In the genomic region with DNA sequence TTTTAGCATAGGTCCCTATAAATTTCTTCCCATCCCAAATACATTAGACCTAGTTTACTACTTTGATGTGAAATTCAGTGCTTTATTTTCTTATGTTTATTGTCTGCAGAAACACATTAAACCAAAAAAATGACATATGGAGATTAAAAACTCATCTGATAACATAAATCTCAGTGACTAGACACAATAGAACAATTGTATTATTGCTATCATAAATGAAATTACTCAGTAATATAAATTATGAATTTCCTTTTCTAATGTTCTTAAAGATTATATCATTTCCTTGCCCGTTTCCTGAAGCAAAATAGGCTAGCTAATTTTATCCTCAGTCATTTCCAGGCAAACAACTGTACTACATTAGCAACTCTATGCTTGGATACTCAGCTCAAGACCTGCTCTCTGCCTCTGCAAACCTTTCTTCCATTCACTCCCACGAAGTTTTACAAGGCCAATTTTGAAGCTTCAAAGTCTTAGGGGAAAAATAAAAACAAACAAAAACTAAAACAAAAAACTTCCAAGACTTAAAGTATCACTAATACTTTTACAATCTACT, we compare ENCODE assay signal across 26 cellular contexts.
"Had no signal": no experiment of that assay in that cellular context is flagged by ENCODE, and none has a peak within 500 bp of the region (broad histone marks: within the 10 kb centered on the region; RNA-seq: fewer than 3 reads in every experiment).

No MANE protein-coding gene starts in this region.

- H3K4me3 Mint-ChIP-seq: activated CD4-positive, alpha-beta T cell treated with anti-CD3 and anti-CD28 coated beads, Interleukin-2, amount 10 ng/mL, durations not matched to agents 24 days and 14 days; activated CD8-positive, alpha-beta T cell treated with anti-CD3 and anti-CD28 coated beads, Interleukin-2, amount 10 ng/mL, durations not matched to agents 7 days and 5 days; activated naive CD4-positive, alpha-beta T cell treated with anti-CD3 and anti-CD28 coated beads, Interleukin-2, amount 10 ng/mL, durations not matched to agents 7 days and 5 days; activated naive CD8-positive, alpha-beta T cell; activated naive CD8-positive, alpha-beta T cell treated with anti-CD3 and anti-CD28 coated beads, Interleukin-2, amount 50 U/mL, for 24 hours; activated T-cell treated with anti-CD3 and anti-CD28 coated beads, Interleukin-2, amount 50 U/mL, for 24 hours; brain; T-helper 1 cell treated with Interleukin-12 subunit alpha and Interleukin-12 subunit beta and Interleukin-4 antibody, amounts not matched to agents 30 μg/mL and 1 μg/mL, for 36 hours; T-helper 2 cell treated with Interferon-gamma antibody and Interleukin-4, amounts not matched to agents 5 μg/mL and 100 μg/mL, for 36 hours had no signal

- H3K4me1 Mint-ChIP-seq: activated CD4-positive, alpha-beta T cell treated with anti-CD3 and anti-CD28 coated beads, Interleukin-2, amount 10 ng/mL, durations not matched to agents 24 days and 14 days; activated naive CD4-positive, alpha-beta T cell treated with anti-CD3 and anti-CD28 coated beads, Interleukin-2, amount 10 ng/mL, durations not matched to agents 7 days and 5 days; activated naive CD8-positive, alpha-beta T cell treated with anti-CD3 and anti-CD28 coated beads, Interleukin-2, amount 50 U/mL, for 24 hours had no signal

- H3K27ac ChIP-seq: KMS-11 had no signal

- DNase-seq: activated CD4-positive, alpha-beta T cell treated with anti-CD3 and anti-CD28 coated beads, Interleukin-2, amount 10 ng/mL, durations not matched to agents 24 days and 14 days; activated CD4-positive, alpha-beta T cell treated with anti-CD3 and anti-CD28 coated beads, Interleukin-2, amount 50 U/mL, for 48 hours; activated CD8-positive, alpha-beta T cell treated with anti-CD3 and anti-CD28 coated beads, Interleukin-2, amount 10 ng/mL, durations not matched to agents 7 days and 5 days; activated gamma-delta T cell treated with Interleukin-2 at 50 U/mL for 16 hours; activated naive CD4-positive, alpha-beta T cell treated with anti-CD3 and anti-CD28 coated beads, Interleukin-2, amount 10 ng/mL, durations not matched to agents 7 days and 5 days; activated naive CD8-positive, alpha-beta T cell treated with anti-CD3 and anti-CD28 coated beads, Interleukin-2, amount 50 U/mL, for 24 hours; activated T-cell treated with anti-CD3 and anti-CD28 coated beads, Interleukin-2, amount 50 U/mL, for 24 hours; anterior cingulate cortex; caudate nucleus; NCI-H1092 treated with DMSO at 0.1 percent for 48 hours; NCI-H1417; NCI-H146; NCI-H187; NCI-H2029 treated with DMSO at 0.1 percent for 48 hours; NCI-H2107; NCI-H2171; NCI-H510A; NCI-H526; NCI-H748 treated with DMSO at 0.1 percent for 48 hours; Right ventricle myocardium superior had no signal

- H3K27me3 Mint-ChIP-seq: activated CD4-positive, alpha-beta T cell treated with anti-CD3 and anti-CD28 coated beads, Interleukin-2, amount 10 ng/mL, durations not matched to agents 24 days and 14 days; activated naive CD4-positive, alpha-beta T cell treated with anti-CD3 and anti-CD28 coated beads, Interleukin-2, amount 10 ng/mL, durations not matched to agents 7 days and 5 days; activated naive CD8-positive, alpha-beta T cell; activated naive CD8-positive, alpha-beta T cell treated with anti-CD3 and anti-CD28 coated beads, Interleukin-2, amount 50 U/mL, for 24 hours; activated T-cell treated with anti-CD3 and anti-CD28 coated beads, Interleukin-2, amount 50 U/mL, for 24 hours; brain had no signal

- ATAC-seq: activated CD8-positive, alpha-beta T cell treated with anti-CD3 and anti-CD28 coated beads, Interleukin-2, amount 10 ng/mL, durations not matched to agents 7 days and 5 days; activated naive CD8-positive, alpha-beta T cell treated with anti-CD3 and anti-CD28 coated beads, Interleukin-2, amount 50 U/mL, for 24 hours had no signal

- H3K27ac Mint-ChIP-seq: activated CD4-positive, alpha-beta T cell treated with anti-CD3 and anti-CD28 coated beads, Interleukin-2, amount 10 ng/mL, durations not matched to agents 24 days and 14 days; activated CD8-positive, alpha-beta T cell treated with anti-CD3 and anti-CD28 coated beads, Interleukin-2, amount 10 ng/mL, durations not matched to agents 7 days and 5 days; activated naive CD4-positive, alpha-beta T cell treated with anti-CD3 and anti-CD28 coated beads, Interleukin-2, amount 10 ng/mL, durations not matched to agents 7 days and 5 days; activated naive CD8-positive, alpha-beta T cell; activated naive CD8-positive, alpha-beta T cell treated with anti-CD3 and anti-CD28 coated beads, Interleukin-2, amount 50 U/mL, for 24 hours; activated T-cell treated with anti-CD3 and anti-CD28 coated beads, Interleukin-2, amount 50 U/mL, for 24 hours; activated T-helper 2 cell treated with anti-CD3 and anti-CD28 coated beads, Interferon-gamma antibody, Interleukin-2, Interleukin-4, amounts not matched to agents 10 μg/mL and 5 μg/mL and 100 μg/mL, durations not matched to agents 14 hours and 24 hours and 36 hours; brain; T-helper 1 cell treated with Interleukin-12 subunit alpha and Interleukin-12 subunit beta and Interleukin-4 antibody, amounts not matched to agents 30 μg/mL and 1 μg/mL, for 36 hours; T-helper 2 cell treated with Interferon-gamma antibody and Interleukin-4, amounts not matched to agents 5 μg/mL and 100 μg/mL, for 36 hours had no signal

- H3K9ac ChIP-seq: KMS-11 had no signal

- H3K9me3 Mint-ChIP-seq: activated CD4-positive, alpha-beta T cell treated with anti-CD3 and anti-CD28 coated beads, Interleukin-2, amount 10 ng/mL, durations not matched to agents 24 days and 14 days; activated naive CD4-positive, alpha-beta T cell treated with anti-CD3 and anti-CD28 coated beads, Interleukin-2, amount 10 ng/mL, durations not matched to agents 7 days and 5 days; activated T-cell treated with anti-CD3 and anti-CD28 coated beads, Interleukin-2, amount 50 U/mL, for 24 hours; activated T-helper 2 cell treated with anti-CD3 and anti-CD28 coated beads, Interferon-gamma antibody, Interleukin-2, Interleukin-4, amounts not matched to agents 10 μg/mL and 5 μg/mL and 100 μg/mL, durations not matched to agents 14 hours and 24 hours and 36 hours; T-helper 1 cell treated with Interleukin-12 subunit alpha and Interleukin-12 subunit beta and Interleukin-4 antibody, amounts not matched to agents 30 μg/mL and 1 μg/mL, for 36 hours; T-helper 2 cell treated with Interferon-gamma antibody and Interleukin-4, amounts not matched to agents 5 μg/mL and 100 μg/mL, for 36 hours had no signal

- H3K4me2 ChIP-seq: KMS-11 had no signal
